Comparison of ENCODE assay signal across 1 cellular context in the genomic region with DNA sequence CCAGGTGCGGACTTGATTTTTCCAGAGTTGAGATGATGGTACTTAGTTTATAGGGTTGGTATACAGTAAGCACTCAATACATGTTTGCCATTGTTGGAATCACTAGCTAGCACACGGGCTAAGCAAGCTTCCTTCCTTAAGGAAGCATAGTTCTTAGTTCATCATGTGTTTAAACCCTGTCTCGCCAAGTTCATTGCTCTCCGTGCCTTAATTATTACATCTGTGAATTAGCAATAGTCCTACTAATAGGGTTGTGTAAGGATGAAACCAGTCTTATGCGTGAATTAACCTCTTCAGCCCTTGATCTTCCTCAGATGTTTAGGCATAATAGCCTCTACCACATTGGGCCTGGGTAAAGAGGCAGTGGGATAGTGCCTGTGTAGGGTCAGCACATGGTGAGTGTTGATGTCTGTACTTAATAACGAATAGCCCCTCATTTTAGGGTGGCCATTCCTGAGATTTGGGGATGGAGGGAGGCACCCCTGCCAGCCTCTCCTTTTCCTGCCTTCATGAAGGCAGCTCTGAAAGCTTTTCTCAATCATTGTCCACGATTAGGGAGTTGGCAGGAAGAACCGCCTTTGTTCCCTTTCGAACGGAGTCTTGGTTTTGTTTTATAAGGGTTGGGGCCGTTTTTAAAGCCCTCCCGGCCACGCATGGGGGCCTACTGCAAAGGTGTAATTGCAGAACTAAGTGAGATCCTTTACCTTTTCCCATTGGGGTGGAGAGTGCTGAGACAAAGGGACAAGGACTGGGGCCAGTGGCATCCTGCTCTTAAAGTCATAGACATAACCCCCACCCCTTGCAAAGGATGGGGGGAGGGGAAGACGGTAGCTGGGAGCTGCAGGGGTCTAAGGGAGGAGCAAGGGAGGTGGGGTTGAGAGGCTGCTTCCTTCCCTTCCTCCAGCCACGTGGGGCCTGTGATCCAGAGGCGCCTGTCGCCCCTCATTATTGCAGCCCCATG.
TF ChIP-seq lines count a peak whose summit lies in the region.

No MANE protein-coding gene starts in this region.

TF ChIP-seq in HepG2, 621 proteins besides CTCF, POLR2A, EP300 and RAD21:
- TF ChIP-seq, protein P1, sequence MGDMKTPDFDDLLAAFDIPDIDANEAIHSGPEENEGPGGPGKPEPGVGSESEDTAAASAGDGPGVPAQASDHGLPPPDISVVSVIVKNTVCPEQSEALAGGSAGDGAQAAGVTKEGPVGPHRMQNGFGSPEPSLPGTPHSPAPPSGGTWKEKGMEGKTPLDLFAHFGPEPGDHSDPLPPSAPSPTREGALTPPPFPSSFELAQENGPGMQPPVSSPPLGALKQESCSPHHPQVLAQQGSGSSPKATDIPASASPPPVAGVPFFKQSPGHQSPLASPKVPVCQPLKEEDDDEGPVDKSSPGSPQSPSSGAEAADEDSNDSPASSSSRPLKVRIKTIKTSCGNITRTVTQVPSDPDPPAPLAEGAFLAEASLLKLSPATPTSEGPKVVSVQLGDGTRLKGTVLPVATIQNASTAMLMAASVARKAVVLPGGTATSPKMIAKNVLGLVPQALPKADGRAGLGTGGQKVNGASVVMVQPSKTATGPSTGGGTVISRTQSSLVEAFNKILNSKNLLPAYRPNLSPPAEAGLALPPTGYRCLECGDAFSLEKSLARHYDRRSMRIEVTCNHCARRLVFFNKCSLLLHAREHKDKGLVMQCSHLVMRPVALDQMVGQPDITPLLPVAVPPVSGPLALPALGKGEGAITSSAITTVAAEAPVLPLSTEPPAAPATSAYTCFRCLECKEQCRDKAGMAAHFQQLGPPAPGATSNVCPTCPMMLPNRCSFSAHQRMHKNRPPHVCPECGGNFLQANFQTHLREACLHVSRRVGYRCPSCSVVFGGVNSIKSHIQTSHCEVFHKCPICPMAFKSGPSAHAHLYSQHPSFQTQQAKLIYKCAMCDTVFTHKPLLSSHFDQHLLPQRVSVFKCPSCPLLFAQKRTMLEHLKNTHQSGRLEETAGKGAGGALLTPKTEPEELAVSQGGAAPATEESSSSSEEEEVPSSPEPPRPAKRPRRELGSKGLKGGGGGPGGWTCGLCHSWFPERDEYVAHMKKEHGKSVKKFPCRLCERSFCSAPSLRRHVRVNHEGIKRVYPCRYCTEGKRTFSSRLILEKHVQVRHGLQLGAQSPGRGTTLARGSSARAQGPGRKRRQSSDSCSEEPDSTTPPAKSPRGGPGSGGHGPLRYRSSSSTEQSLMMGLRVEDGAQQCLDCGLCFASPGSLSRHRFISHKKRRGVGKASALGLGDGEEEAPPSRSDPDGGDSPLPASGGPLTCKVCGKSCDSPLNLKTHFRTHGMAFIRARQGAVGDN (CRISPR knock-in tag; IDR thresholded peaks at IDR 0.05): 0 out of 2 replicates have a peak, but pooled peaks have one; percentile 15
- peak; percentile 93 for TF ChIP-seq ZKSCAN8 (CRISPR knock-in tag; IDR thresholded peaks at IDR 0.05; ENCODE audit: borderline replicate concordance)
- TF ChIP-seq, protein P2, sequence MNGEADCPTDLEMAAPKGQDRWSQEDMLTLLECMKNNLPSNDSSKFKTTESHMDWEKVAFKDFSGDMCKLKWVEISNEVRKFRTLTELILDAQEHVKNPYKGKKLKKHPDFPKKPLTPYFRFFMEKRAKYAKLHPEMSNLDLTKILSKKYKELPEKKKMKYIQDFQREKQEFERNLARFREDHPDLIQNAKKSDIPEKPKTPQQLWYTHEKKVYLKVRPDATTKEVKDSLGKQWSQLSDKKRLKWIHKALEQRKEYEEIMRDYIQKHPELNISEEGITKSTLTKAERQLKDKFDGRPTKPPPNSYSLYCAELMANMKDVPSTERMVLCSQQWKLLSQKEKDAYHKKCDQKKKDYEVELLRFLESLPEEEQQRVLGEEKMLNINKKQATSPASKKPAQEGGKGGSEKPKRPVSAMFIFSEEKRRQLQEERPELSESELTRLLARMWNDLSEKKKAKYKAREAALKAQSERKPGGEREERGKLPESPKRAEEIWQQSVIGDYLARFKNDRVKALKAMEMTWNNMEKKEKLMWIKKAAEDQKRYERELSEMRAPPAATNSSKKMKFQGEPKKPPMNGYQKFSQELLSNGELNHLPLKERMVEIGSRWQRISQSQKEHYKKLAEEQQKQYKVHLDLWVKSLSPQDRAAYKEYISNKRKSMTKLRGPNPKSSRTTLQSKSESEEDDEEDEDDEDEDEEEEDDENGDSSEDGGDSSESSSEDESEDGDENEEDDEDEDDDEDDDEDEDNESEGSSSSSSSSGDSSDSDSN (CRISPR knock-in tag; IDR thresholded peaks at IDR 0.05): 0 out of 2 replicates have a peak, but pooled peaks have one; percentile 13
- no peak for TF ChIP-seq SP2 (CRISPR knock-in tag; IDR thresholded peaks at IDR 0.05)
- TF ChIP-seq, protein P3, sequence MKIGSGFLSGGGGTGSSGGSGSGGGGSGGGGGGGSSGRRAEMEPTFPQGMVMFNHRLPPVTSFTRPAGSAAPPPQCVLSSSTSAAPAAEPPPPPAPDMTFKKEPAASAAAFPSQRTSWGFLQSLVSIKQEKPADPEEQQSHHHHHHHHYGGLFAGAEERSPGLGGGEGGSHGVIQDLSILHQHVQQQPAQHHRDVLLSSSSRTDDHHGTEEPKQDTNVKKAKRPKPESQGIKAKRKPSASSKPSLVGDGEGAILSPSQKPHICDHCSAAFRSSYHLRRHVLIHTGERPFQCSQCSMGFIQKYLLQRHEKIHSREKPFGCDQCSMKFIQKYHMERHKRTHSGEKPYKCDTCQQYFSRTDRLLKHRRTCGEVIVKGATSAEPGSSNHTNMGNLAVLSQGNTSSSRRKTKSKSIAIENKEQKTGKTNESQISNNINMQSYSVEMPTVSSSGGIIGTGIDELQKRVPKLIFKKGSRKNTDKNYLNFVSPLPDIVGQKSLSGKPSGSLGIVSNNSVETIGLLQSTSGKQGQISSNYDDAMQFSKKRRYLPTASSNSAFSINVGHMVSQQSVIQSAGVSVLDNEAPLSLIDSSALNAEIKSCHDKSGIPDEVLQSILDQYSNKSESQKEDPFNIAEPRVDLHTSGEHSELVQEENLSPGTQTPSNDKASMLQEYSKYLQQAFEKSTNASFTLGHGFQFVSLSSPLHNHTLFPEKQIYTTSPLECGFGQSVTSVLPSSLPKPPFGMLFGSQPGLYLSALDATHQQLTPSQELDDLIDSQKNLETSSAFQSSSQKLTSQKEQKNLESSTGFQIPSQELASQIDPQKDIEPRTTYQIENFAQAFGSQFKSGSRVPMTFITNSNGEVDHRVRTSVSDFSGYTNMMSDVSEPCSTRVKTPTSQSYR (CRISPR knock-in tag; IDR thresholded peaks at IDR 0.05; ENCODE audit: borderline replicate concordance): 0 out of 2 replicates have a peak, but pooled peaks have one; percentile 12
